Comparison of ENCODE assay signal across 1 cellular context in genomic region chr16:88737298-88738166, GRCh38.
TF ChIP-seq lines count a peak whose summit lies in the region.

No MANE protein-coding gene starts in this region.

TF ChIP-seq in GM23338, 12 proteins besides CTCF, POLR2A, EP300 and RAD21 (continued from another document):
- TF ChIP-seq ZNF462 (CRISPR knock-in tag; IDR thresholded peaks at IDR 0.05): no peak
- peak; percentile 34; the same call in 1 of the 2 replicates for TF ChIP-seq POLR2AphosphoS5 (IDR thresholded peaks at IDR 0.05; ENCODE audit: low read depth)
- TF ChIP-seq STAT1 (IDR thresholded peaks at IDR 0.05; ENCODE audit: unreplicated experiment): no peak
- no peak for TF ChIP-seq NANOG (IDR thresholded peaks at IDR 0.05; ENCODE audit: borderline replicate concordance)
